Comparison of ENCODE assay signal across 11 cellular contexts in the genomic region with DNA sequence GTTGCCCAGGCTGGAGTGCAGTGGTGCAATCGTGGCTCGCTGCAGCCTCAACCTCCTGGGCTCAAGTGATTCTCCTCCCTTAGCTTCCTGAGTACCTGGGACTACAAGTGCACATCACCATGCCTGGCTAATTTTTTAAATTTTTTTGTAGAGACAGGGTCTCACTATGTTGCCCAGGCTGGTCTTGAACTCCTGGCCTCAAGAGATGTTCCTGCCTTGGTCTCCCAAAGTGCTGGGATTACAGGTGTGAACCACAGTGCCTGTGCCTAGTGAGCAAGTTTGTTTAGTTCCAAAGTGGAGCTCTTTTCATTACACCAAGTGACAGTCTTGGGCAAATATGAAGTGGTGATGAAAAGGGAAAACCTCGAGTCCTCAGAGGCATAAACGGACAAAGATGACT. TPM values are rescaled to one million over a fixed set of nuclear protein-coding genes. Genes with fewer than 3 reads are reported as not detected.
DNase-seq lines count a peak whose midpoint lies in the region; ATAC-seq and TF ChIP-seq lines count a peak whose summit lies in the region.
"Not testable (repeated sequence)": the region's sequence is repeated elsewhere in the genome, so short reads cannot be mapped to it uniquely, and the experiment has no call there.
"Had no signal": no experiment of that assay in that cellular context is flagged by ENCODE, and none has a peak within 500 bp of the region (broad histone marks: within the 10 kb centered on the region; RNA-seq: fewer than 3 reads in every experiment).

No MANE protein-coding gene starts in this region.

- H3K4me2 ChIP-seq in BLaER1 treated with 17β-estradiol and CSF1 and Interleukin-3, amounts not matched to agents 10 nM and 100 nM, result peak overlapping the region; percentile 80 to 96 (median 94)
- H3K4me2 ChIP-seq in SU-DHL-6 (ENCODE audit: low read depth, low read length, poor library complexity, severe bottlenecking), result peak overlapping the region; percentile 78

- peak overlapping the region; percentile 89 to 91 for H3K4me3 Mint-ChIP-seq in activated T-cell treated with anti-CD3 and anti-CD28 coated beads, Interleukin-2, amount 50 U/mL, for 72 hours
- peak overlapping the region; percentile 92 for H3K4me3 Mint-ChIP-seq in natural killer cell treated with Interleukin-12 subunit alpha and Interleukin-12 subunit beta and Interleukin-15 and Interleukin-18, amount 100 ng/mL, for 72 hours
- H3K4me3 Mint-ChIP-seq in stimulated activated effector memory CD8-positive, alpha-beta T cell treated with anti-CD3 and anti-CD28 coated beads, Interleukin-12 subunit alpha, Interleukin-12 subunit beta, amount 100 ng/mL, for 72 hours, result peak overlapping the region; percentile 82

- not testable (repeated sequence) for H3K9me3 ChIP-seq in BLaER1 treated with 17β-estradiol and CSF1 and Interleukin-3, amounts not matched to agents 10 nM and 100 nM (replicated peaks in 1 of 11); HUES6 (ENCODE audit: control insufficient read depth, insufficient read depth, low read depth, low read length); SU-DHL-6 (ENCODE audit: insufficient read depth, low read length); breast epithelium; iPS-20b (ENCODE audit: insufficient read depth, low read depth, low read length)

- peaks cover 64% of the 10 kb centered on the region for H3K4me1 Mint-ChIP-seq in activated T-cell treated with anti-CD3 and anti-CD28 coated beads, Interleukin-2, amount 50 U/mL, for 72 hours (ENCODE audit: low read depth)
- H3K4me1 Mint-ChIP-seq in natural killer cell treated with Interleukin-12 subunit alpha and Interleukin-12 subunit beta and Interleukin-15 and Interleukin-18, amount 100 ng/mL, for 72 hours (ENCODE audit: low read depth in 2 of 2), result peaks cover 44 to 48% of the 10 kb centered on the region in 2 donors
- H3K4me1 Mint-ChIP-seq in stimulated activated effector memory CD8-positive, alpha-beta T cell treated with anti-CD3 and anti-CD28 coated beads, Interleukin-12 subunit alpha, Interleukin-12 subunit beta, amount 100 ng/mL, for 72 hours, result peaks cover 44% of the 10 kb centered on the region

- H3F3A ChIP-seq in SU-DHL-6 (ENCODE audit: insufficient read depth), result not testable (repeated sequence)

- peaks cover 65% of the 10 kb centered on the region for H3K79me2 ChIP-seq in SU-DHL-6 (ENCODE audit: insufficient read depth, low read length)

- peaks cover 44 to 65% (median 62%) of the 10 kb centered on the region in 11 experiments; a peak in 20 of 22 replicates for H4K20me1 ChIP-seq in BLaER1 treated with 17β-estradiol and CSF1 and Interleukin-3, amounts not matched to agents 10 nM and 100 nM
- not testable (repeated sequence) for H4K20me1 ChIP-seq in SU-DHL-6 (ENCODE audit: low read depth, low read length)

- not testable (repeated sequence) for H3K9me3 Mint-ChIP-seq in activated T-cell treated with anti-CD3 and anti-CD28 coated beads, Interleukin-2, amount 50 U/mL, for 72 hours; natural killer cell treated with Interleukin-12 subunit alpha and Interleukin-12 subunit beta and Interleukin-15 and Interleukin-18, amount 100 ng/mL, for 72 hours; stimulated activated effector memory CD8-positive, alpha-beta T cell treated with anti-CD3 and anti-CD28 coated beads, Interleukin-12 subunit alpha, Interleukin-12 subunit beta, amount 100 ng/mL, for 72 hours

- not testable (repeated sequence) for ATAC-seq in activated T-cell treated with anti-CD3 and anti-CD28 coated beads, Interleukin-2, amount 50 U/mL, for 72 hours (replicated peaks in 1 of 2); natural killer cell treated with Interleukin-12 subunit alpha and Interleukin-12 subunit beta and Interleukin-15 and Interleukin-18, amount 100 ng/mL, for 72 hours; stimulated activated effector memory CD8-positive, alpha-beta T cell treated with anti-CD3 and anti-CD28 coated beads, Interleukin-12 subunit alpha, Interleukin-12 subunit beta, amount 100 ng/mL, for 72 hours

- intact Hi-C loops in breast epithelium (cut with DNase I; ENCODE audit: low total_unique reads), result not testable (repeated sequence)

- H3K27me3 Mint-ChIP-seq in activated T-cell treated with anti-CD3 and anti-CD28 coated beads, Interleukin-2, amount 50 U/mL, for 72 hours (ENCODE audit: low read depth); natural killer cell treated with Interleukin-12 subunit alpha and Interleukin-12 subunit beta and Interleukin-15 and Interleukin-18, amount 100 ng/mL, for 72 hours: not testable (repeated sequence)

- TF ChIP-seq CTCF in SU-DHL-6 (IDR thresholded peaks at IDR 0.05; ENCODE audit: insufficient read depth, low read length, poor library complexity, severe bottlenecking); breast epithelium (IDR thresholded peaks at IDR 0.05): not testable (repeated sequence)

- peak overlapping the region in 9 of 10 experiments; percentile 80 to 99 (median 90); a peak in 14 of 20 replicates for H3K4me3 ChIP-seq in BLaER1 treated with 17β-estradiol and CSF1 and Interleukin-3, amounts not matched to agents 10 nM and 100 nM
- peak overlapping the region; percentile 86; the same call in 1 of the 2 replicates for H3K4me3 ChIP-seq in HUES6 (ENCODE audit: low read depth, low read length)
- not testable (repeated sequence) for H3K4me3 ChIP-seq in SU-DHL-6 (ENCODE audit: insufficient read depth, low read length, poor library complexity, severe bottlenecking)
- H3K4me3 ChIP-seq in breast epithelium, result peak overlapping the region in 2 of 3 donors; percentile 88 to 97
- peak overlapping the region; percentile 98; the same call in 1 of the 2 replicates for H3K4me3 ChIP-seq in iPS-20b (ENCODE audit: low read length)

- not testable (repeated sequence) for H3K9me2 ChIP-seq in SU-DHL-6 (replicated peaks; ENCODE audit: insufficient read depth, low read length)

- TF ChIP-seq POLR2A in breast epithelium (IDR thresholded peaks at IDR 0.05), result not testable (repeated sequence)

- H3K36me3 Mint-ChIP-seq in activated T-cell treated with anti-CD3 and anti-CD28 coated beads, Interleukin-2, amount 50 U/mL, for 72 hours (ENCODE audit: insufficient read depth in 2 of 2); natural killer cell treated with Interleukin-12 subunit alpha and Interleukin-12 subunit beta and Interleukin-15 and Interleukin-18, amount 100 ng/mL, for 72 hours: not testable (repeated sequence)
- H3K36me3 Mint-ChIP-seq in stimulated activated effector memory CD8-positive, alpha-beta T cell treated with anti-CD3 and anti-CD28 coated beads, Interleukin-12 subunit alpha, Interleukin-12 subunit beta, amount 100 ng/mL, for 72 hours, result peaks cover 24% of the 10 kb centered on the region

- peaks cover 36 to 54% (median 43%) of the 10 kb centered on the region in 10 experiments for H3K4me1 ChIP-seq in BLaER1 treated with 17β-estradiol and CSF1 and Interleukin-3, amounts not matched to agents 10 nM and 100 nM
- peaks cover 16% of the 10 kb centered on the region for H3K4me1 ChIP-seq in HUES6 (ENCODE audit: control insufficient read depth, insufficient read depth, low read length)
- H3K4me1 ChIP-seq in breast epithelium; iPS-20b (ENCODE audit: insufficient read depth, low read length): not testable (repeated sequence)

- not testable (repeated sequence) for DNase-seq in activated T-cell treated with anti-CD3 and anti-CD28 coated beads, Interleukin-2, amount 50 U/mL, for 72 hours; breast epithelium (ENCODE audit: low spot score in 2 of 2); natural killer cell treated with Interleukin-12 subunit alpha and Interleukin-12 subunit beta and Interleukin-15 and Interleukin-18, amount 100 ng/mL, for 72 hours (ENCODE audit: low spot score); stimulated activated effector memory CD8-positive, alpha-beta T cell treated with anti-CD3 and anti-CD28 coated beads, Interleukin-12 subunit alpha, Interleukin-12 subunit beta, amount 100 ng/mL, for 72 hours (ENCODE audit: low spot score in 2 of 2)

- H3K27ac Mint-ChIP-seq in activated T-cell treated with anti-CD3 and anti-CD28 coated beads, Interleukin-2, amount 50 U/mL, for 72 hours, result peak overlapping the region; percentile 25
- H3K27ac Mint-ChIP-seq in natural killer cell treated with Interleukin-12 subunit alpha and Interleukin-12 subunit beta and Interleukin-15 and Interleukin-18, amount 100 ng/mL, for 72 hours, result peak overlapping the region in 1 of 2 donors; percentile 65
- H3K27ac Mint-ChIP-seq in stimulated activated effector memory CD8-positive, alpha-beta T cell treated with anti-CD3 and anti-CD28 coated beads, Interleukin-12 subunit alpha, Interleukin-12 subunit beta, amount 100 ng/mL, for 72 hours, result peak overlapping the region; percentile 90

- H3K27ac ChIP-seq in BLaER1 treated with 17β-estradiol and CSF1 and Interleukin-3, amounts not matched to agents 10 nM and 100 nM, result peak overlapping the region in 1 of 11 experiments; percentile 89; a peak in 2 of 22 replicates
- H3K27ac ChIP-seq in HUES6 (ENCODE audit: low read depth, low read length); SU-DHL-6 (ENCODE audit: low read depth, low read length); breast epithelium; iPS-20b (ENCODE audit: low read length): not testable (repeated sequence)

- H2AFZ ChIP-seq in SU-DHL-6 (ENCODE audit: low read depth, low read length, severe bottlenecking), result not testable (repeated sequence)

- peak overlapping the region; percentile 86 to 98 (median 92); a peak in 17 of 22 replicates for H3K9ac ChIP-seq in BLaER1 treated with 17β-estradiol and CSF1 and Interleukin-3, amounts not matched to agents 10 nM and 100 nM
- not testable (repeated sequence) for H3K9ac ChIP-seq in HUES6 (ENCODE audit: low read length); SU-DHL-6 (ENCODE audit: low read length); iPS-20b (ENCODE audit: low read depth, low read length)

- peaks cover 20 to 54% (median 33%) of the 10 kb centered on the region in 11 experiments for H3K36me3 ChIP-seq in BLaER1 treated with 17β-estradiol and CSF1 and Interleukin-3, amounts not matched to agents 10 nM and 100 nM
- peaks cover 11% of the 10 kb centered on the region for H3K36me3 ChIP-seq in HUES6 (ENCODE audit: control insufficient read depth, insufficient read depth, low read length)
- not testable (repeated sequence) for H3K36me3 ChIP-seq in SU-DHL-6 (ENCODE audit: low read length); breast epithelium; iPS-20b (ENCODE audit: insufficient read depth, low read depth, low read length)

- H3K27me3 ChIP-seq in BLaER1 treated with 17β-estradiol and CSF1 and Interleukin-3, amounts not matched to agents 10 nM and 100 nM; HUES6 (ENCODE audit: control insufficient read depth, insufficient read depth, low read length); SU-DHL-6 (ENCODE audit: low read length); breast epithelium; iPS-20b (ENCODE audit: insufficient read depth, low read length): not testable (repeated sequence)

RNA-seq across cellular contexts. Expression of a gene that starts 2.1 kb away (rescaled TPM):
- total RNA-seq in activated T-cell treated with anti-CD3 and anti-CD28 coated beads, Interleukin-2, amount 50 U/mL, for 72 hours, result 100 to 1,000 TPM; 190 to 199 TPM
- 100 to 1,000 TPM; 101 to 105 (median 103) TPM for total RNA-seq in breast epithelium
- total RNA-seq in natural killer cell treated with Interleukin-12 subunit alpha and Interleukin-12 subunit beta and Interleukin-15 and Interleukin-18, amount 100 ng/mL, for 72 hours, result 100 to 1,000 TPM; 174 to 187 TPM

RNA-seq across cellular contexts. Expression of a gene that starts 13.9 kb away (rescaled TPM):
- not detected for total RNA-seq in activated T-cell treated with anti-CD3 and anti-CD28 coated beads, Interleukin-2, amount 50 U/mL, for 72 hours
- total RNA-seq in breast epithelium, result 10 to 100 TPM in 1 of 3 donors, 1 to 10 TPM in 2; 1.6 to 74.9 (median 5.7) TPM
- not detected for total RNA-seq in natural killer cell treated with Interleukin-12 subunit alpha and Interleukin-12 subunit beta and Interleukin-15 and Interleukin-18, amount 100 ng/mL, for 72 hours
- total RNA-seq: glomerular endothelial cell, prostate gland, vagina had no signal

RNA-seq across cellular contexts. Expression of a gene that starts 54.5 kb away (rescaled TPM):
- under 1 TPM in 1 of 2 donors, not detected in 1; 0.34 TPM for total RNA-seq in activated T-cell treated with anti-CD3 and anti-CD28 coated beads, Interleukin-2, amount 50 U/mL, for 72 hours
- total RNA-seq in breast epithelium, result 10 to 100 TPM in 1 of 3 donors, 1 to 10 TPM in 1, under 1 TPM in 1; 0.64 to 22.4 (median 7.9) TPM
- under 1 TPM; 0.29 to 0.45 TPM for total RNA-seq in natural killer cell treated with Interleukin-12 subunit alpha and Interleukin-12 subunit beta and Interleukin-15 and Interleukin-18, amount 100 ng/mL, for 72 hours
